Comparison of ENCODE assay signal across 15 cellular contexts in the genomic region with DNA sequence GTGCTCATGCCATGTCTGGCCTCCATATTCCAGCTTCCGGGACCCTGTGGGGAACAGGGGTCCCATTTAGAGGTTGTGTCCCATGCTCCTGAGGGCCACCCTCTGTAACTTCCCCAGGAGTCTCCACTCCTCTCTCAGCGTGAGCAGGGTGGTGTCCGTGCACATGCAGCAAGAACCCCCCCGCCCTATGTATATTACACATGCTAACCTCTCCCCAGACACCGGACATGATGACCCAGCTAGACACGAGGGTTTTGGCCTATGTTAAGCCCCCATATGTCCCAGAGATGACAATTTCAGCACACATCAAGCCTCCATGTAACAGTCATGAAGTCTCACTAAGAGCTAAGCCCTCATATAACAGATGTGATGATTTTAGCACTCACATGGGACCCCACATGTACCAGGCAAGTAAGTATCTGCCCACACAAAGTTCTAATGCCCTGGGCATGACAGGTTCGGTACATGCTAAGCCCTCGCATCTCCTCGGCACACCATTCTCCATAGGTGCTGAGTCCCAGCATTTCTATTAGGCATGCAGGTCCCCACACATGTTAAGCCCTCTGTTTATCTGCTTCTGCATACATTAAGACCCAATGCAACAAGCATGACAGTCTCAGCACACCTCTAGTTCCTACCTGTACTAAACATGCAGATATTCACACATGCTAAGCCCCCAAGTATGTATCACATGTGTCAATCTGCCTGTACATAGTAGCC. TPM values are rescaled to one million over a fixed set of nuclear protein-coding genes. Genes with fewer than 3 reads are reported as not detected.
DNase-seq lines count a peak whose midpoint lies in the region; ATAC-seq and TF ChIP-seq lines count a peak whose summit lies in the region.
"Had no signal": no experiment of that assay in that cellular context is flagged by ENCODE, and none has a peak within 500 bp of the region (broad histone marks: within the 10 kb centered on the region; RNA-seq: fewer than 3 reads in every experiment).

No MANE protein-coding gene starts in this region.

- H3K36me3 Mint-ChIP-seq in activated CD4-positive, alpha-beta T cell treated with anti-CD3 and anti-CD28 coated beads, Interleukin-2, amount 10 ng/mL, durations not matched to agents 7 days and 5 days (ENCODE audit: low read depth), result peaks cover 6% of the 10 kb centered on the region
- peaks cover 48% of the 10 kb centered on the region for H3K36me3 Mint-ChIP-seq in activated T-helper 2 cell treated with anti-CD3 and anti-CD28 coated beads, Interferon-gamma antibody, Interleukin-2, Interleukin-4, amounts not matched to agents 10 μg/mL and 5 μg/mL and 100 μg/mL, durations not matched to agents 14 hours and 24 hours and 36 hours (ENCODE audit: low read depth)
- H3K36me3 Mint-ChIP-seq: IgD-negative memory B cell had no signal

- no peak overlapping the region for H3K4me3 ChIP-seq in mesenchymal stem cell (ENCODE audit: insufficient read depth in 1 of 2, low read depth in 1 of 2, low read length in 2 of 2)
- H3K4me3 ChIP-seq in thyroid gland (replicated peaks in 1 of 3), result no peak overlapping the region
- H3K4me3 ChIP-seq: A549, SJCRH30 had no signal

- 95% methylated on average over 9 of the region's 9 CpGs for WGBS in mesenchymal stem cell
- WGBS in thyroid gland, 2 donors, result 88 to 93% methylated on average over 8 to 9 of the region's 9 CpGs

- peak overlapping the region; percentile 84 for H3K27ac ChIP-seq in mesenchymal stem cell (ENCODE audit: low read length, poor library complexity, severe bottlenecking)
- H3K27ac ChIP-seq in thyroid gland, result peak overlapping the region in 2 of 3 donors; percentile 76 to 78

- no peak for ATAC-seq in stimulated activated naive CD8-positive, alpha-beta T cell treated with anti-CD3 and anti-CD28 coated beads, Interleukin-15, amount 100 ng/mL, for 72 hours
- no peak for ATAC-seq in GM18868 (IDR thresholded peaks at IDR 0.05; ENCODE audit: unreplicated experiment)

- no peak overlapping the region for H4K8ac ChIP-seq in mesenchymal stem cell (ENCODE audit: low read length)

- H2AFZ ChIP-seq in mesenchymal stem cell (ENCODE audit: low read depth, low read length), result no peak overlapping the region

- CTCF ChIA-PET in activated CD4-positive, alpha-beta T cell treated with anti-CD3 and anti-CD28 coated beads, Interleukin-2, amount 10 ng/mL, durations not matched to agents 7 days and 5 days (lab: Charles Lee), result no interaction called here

- H2BK5ac ChIP-seq in mesenchymal stem cell (ENCODE audit: low read depth, low read length, poor library complexity, severe bottlenecking), result no peak overlapping the region

- H2BK120ac ChIP-seq in mesenchymal stem cell (ENCODE audit: low read depth, low read length), result peak overlapping the region; percentile 2

- POLR2A ChIA-PET in activated CD4-positive, alpha-beta T cell treated with anti-CD3 and anti-CD28 coated beads, Interleukin-2, amount 10 ng/mL, durations not matched to agents 7 days and 5 days (lab: Charles Lee), result no interaction called here

- peak overlapping the region; percentile 30 for H3K9ac ChIP-seq in mesenchymal stem cell (ENCODE audit: low read length)

- H3K18ac ChIP-seq in mesenchymal stem cell (ENCODE audit: low read depth in 1 of 2, low read length in 2 of 2), result peak overlapping the region in 1 of 2 experiments; percentile 98

- no peak overlapping the region for H3K4me2 ChIP-seq in mesenchymal stem cell (ENCODE audit: low read length, poor library complexity, severe bottlenecking)

- H3K9me3 Mint-ChIP-seq in activated CD4-positive, alpha-beta T cell treated with anti-CD3 and anti-CD28 coated beads, Interleukin-2, amount 10 ng/mL, durations not matched to agents 7 days and 5 days, result no peaks in the 10 kb centered on the region
- H3K9me3 Mint-ChIP-seq in activated T-helper 2 cell treated with anti-CD3 and anti-CD28 coated beads, Interferon-gamma antibody, Interleukin-2, Interleukin-4, amounts not matched to agents 10 μg/mL and 5 μg/mL and 100 μg/mL, durations not matched to agents 14 hours and 24 hours and 36 hours, result no peaks in the 10 kb centered on the region
- no peaks in the 10 kb centered on the region for H3K9me3 Mint-ChIP-seq in stimulated activated naive CD8-positive, alpha-beta T cell treated with anti-CD3 and anti-CD28 coated beads, Interleukin-15, amount 100 ng/mL, for 72 hours
- H3K9me3 Mint-ChIP-seq: IgD-negative memory B cell had no signal

- DNase-seq in activated CD4-positive, alpha-beta T cell treated with anti-CD3 and anti-CD28 coated beads, Interleukin-2, amount 10 ng/mL, durations not matched to agents 7 days and 5 days, result no peak
- no peak for DNase-seq in activated CD4-positive, alpha-beta T cell treated with anti-CD3 and anti-CD28 coated beads, Interleukin-2, amount 50 U/mL, for 48 hours
- DNase-seq in activated T-helper 2 cell treated with anti-CD3 and anti-CD28 coated beads, Interferon-gamma antibody, Interleukin-2, Interleukin-4, amounts not matched to agents 10 μg/mL and 5 μg/mL and 100 μg/mL, durations not matched to agents 14 hours and 24 hours and 36 hours (ENCODE audit: low spot score), result no peak
- no peak for DNase-seq in mesenchymal stem cell
- no peak for DNase-seq in thyroid gland
- no peak for DNase-seq in stimulated activated naive CD8-positive, alpha-beta T cell treated with anti-CD3 and anti-CD28 coated beads, Interleukin-15, amount 100 ng/mL, for 72 hours
- no peak for DNase-seq in NCI-H2227 (lab: John Stamatoyannopoulos, UW; ENCODE audit: unreplicated experiment)
- DNase-seq: DMS53; effector CD8-positive, alpha-beta T cell; NCI-H1694 treated with DMSO at 0.1 percent for 48 hours; posterior cingulate gyrus; SJCRH30 had no signal

- TF ChIP-seq CTCF in thyroid gland (IDR thresholded peaks at IDR 0.05), result no peak

- H3K4ac ChIP-seq in mesenchymal stem cell (ENCODE audit: low read depth in 1 of 2, low read length in 2 of 2), result peak overlapping the region in 1 of 2 experiments; percentile 97

- peak overlapping the region; percentile 14 for H3K27ac Mint-ChIP-seq in activated CD4-positive, alpha-beta T cell treated with anti-CD3 and anti-CD28 coated beads, Interleukin-2, amount 10 ng/mL, durations not matched to agents 7 days and 5 days
- peak overlapping the region; percentile 58 for H3K27ac Mint-ChIP-seq in activated T-helper 2 cell treated with anti-CD3 and anti-CD28 coated beads, Interferon-gamma antibody, Interleukin-2, Interleukin-4, amounts not matched to agents 10 μg/mL and 5 μg/mL and 100 μg/mL, durations not matched to agents 14 hours and 24 hours and 36 hours
- peak overlapping the region in 1 of 2 donors; percentile 71 for H3K27ac Mint-ChIP-seq in stimulated activated naive CD8-positive, alpha-beta T cell treated with anti-CD3 and anti-CD28 coated beads, Interleukin-15, amount 100 ng/mL, for 72 hours

- no peak overlapping the region for H3K14ac ChIP-seq in mesenchymal stem cell (ENCODE audit: low read length in 2 of 2)

- no peak overlapping the region for H2AK5ac ChIP-seq in mesenchymal stem cell (ENCODE audit: low read length, severe bottlenecking)

- intact Hi-C loops in activated T-helper 2 cell treated with anti-CD3 and anti-CD28 coated beads, Interferon-gamma antibody, Interleukin-2, Interleukin-4, amounts not matched to agents 10 μg/mL and 5 μg/mL and 100 μg/mL, durations not matched to agents 14 hours and 24 hours and 36 hours (cut with micrococcal nuclease), result loop anchor here (10.0 kb wide), 1 partner anchor 523 kb away; a partner anchor contains a TSS
- intact Hi-C loops in thyroid gland (cut with DNase I), result no loop called here

- no peaks in the 10 kb centered on the region for H3K27me3 Mint-ChIP-seq in activated CD4-positive, alpha-beta T cell treated with anti-CD3 and anti-CD28 coated beads, Interleukin-2, amount 10 ng/mL, durations not matched to agents 7 days and 5 days
- no peaks in the 10 kb centered on the region for H3K27me3 Mint-ChIP-seq in activated T-helper 2 cell treated with anti-CD3 and anti-CD28 coated beads, Interferon-gamma antibody, Interleukin-2, Interleukin-4, amounts not matched to agents 10 μg/mL and 5 μg/mL and 100 μg/mL, durations not matched to agents 14 hours and 24 hours and 36 hours (ENCODE audit: low read depth)
- no peaks in the 10 kb centered on the region for H3K27me3 Mint-ChIP-seq in stimulated activated naive CD8-positive, alpha-beta T cell treated with anti-CD3 and anti-CD28 coated beads, Interleukin-15, amount 100 ng/mL, for 72 hours

- no peak overlapping the region for H3K4me3 Mint-ChIP-seq in activated CD4-positive, alpha-beta T cell treated with anti-CD3 and anti-CD28 coated beads, Interleukin-2, amount 10 ng/mL, durations not matched to agents 7 days and 5 days
- peak overlapping the region; percentile 1 for H3K4me3 Mint-ChIP-seq in activated T-helper 2 cell treated with anti-CD3 and anti-CD28 coated beads, Interferon-gamma antibody, Interleukin-2, Interleukin-4, amounts not matched to agents 10 μg/mL and 5 μg/mL and 100 μg/mL, durations not matched to agents 14 hours and 24 hours and 36 hours (ENCODE audit: low read depth)
- H3K4me3 Mint-ChIP-seq in stimulated activated naive CD8-positive, alpha-beta T cell treated with anti-CD3 and anti-CD28 coated beads, Interleukin-15, amount 100 ng/mL, for 72 hours, result no peak overlapping the region

- H3K36me3 ChIP-seq in mesenchymal stem cell (ENCODE audit: control insufficient read depth in 1 of 2, insufficient read depth in 2 of 2, low read depth in 1 of 2, low read length in 2 of 2) (peaks cover 21 to 50% of the 10 kb centered on the region in 2 experiments), thyroid gland (no peaks in the 10 kb centered on the region)

- H3K4me1 ChIP-seq in mesenchymal stem cell (ENCODE audit: control insufficient read depth, insufficient read depth, low read depth, low read length) (peaks cover 50% of the 10 kb centered on the region), thyroid gland (peaks cover 12 to 52% of the 10 kb centered on the region in 2 donors)

- peaks cover 29% of the 10 kb centered on the region for H3K79me1 ChIP-seq in mesenchymal stem cell (replicated peaks; ENCODE audit: low read length, poor library complexity, severe bottlenecking)

- no peak overlapping the region for H2BK12ac ChIP-seq in mesenchymal stem cell (ENCODE audit: low read length in 2 of 2)

- H3K23ac ChIP-seq in mesenchymal stem cell (ENCODE audit: low read length in 2 of 2), result no peak overlapping the region

- H3K9me3 ChIP-seq in mesenchymal stem cell (ENCODE audit: control insufficient read depth, low read length), result no peaks in the 10 kb centered on the region
- no peaks in the 10 kb centered on the region for H3K9me3 ChIP-seq in thyroid gland
- H3K9me3 ChIP-seq: A549, SJCRH30 had no signal

- peak overlapping the region; percentile 62 for H2BK15ac ChIP-seq in mesenchymal stem cell (ENCODE audit: low read depth, poor library complexity, severe bottlenecking)

- H3K4me1 Mint-ChIP-seq in activated CD4-positive, alpha-beta T cell treated with anti-CD3 and anti-CD28 coated beads, Interleukin-2, amount 10 ng/mL, durations not matched to agents 7 days and 5 days, result peaks cover 47% of the 10 kb centered on the region
- H3K4me1 Mint-ChIP-seq in activated T-helper 2 cell treated with anti-CD3 and anti-CD28 coated beads, Interferon-gamma antibody, Interleukin-2, Interleukin-4, amounts not matched to agents 10 μg/mL and 5 μg/mL and 100 μg/mL, durations not matched to agents 14 hours and 24 hours and 36 hours (ENCODE audit: low read depth), result peaks cover 54% of the 10 kb centered on the region
- H3K4me1 Mint-ChIP-seq in stimulated activated naive CD8-positive, alpha-beta T cell treated with anti-CD3 and anti-CD28 coated beads, Interleukin-15, amount 100 ng/mL, for 72 hours, result peaks cover 75% of the 10 kb centered on the region

- no peaks in the 10 kb centered on the region for H3K27me3 ChIP-seq in mesenchymal stem cell (ENCODE audit: control insufficient read depth in 1 of 2, insufficient read depth in 1 of 2, low read length in 2 of 2)
- H3K27me3 ChIP-seq in thyroid gland, result no peaks in the 10 kb centered on the region
- H3K27me3 ChIP-seq: SJCRH30 had no signal

- peak overlapping the region; percentile 80 for H4K91ac ChIP-seq in mesenchymal stem cell (ENCODE audit: low read length)

- TF ChIP-seq POLR2A in thyroid gland (IDR thresholded peaks at IDR 0.05), result no peak

RNA-seq across cellular contexts. Expression of a gene that starts 7.1 kb away (rescaled TPM):
- 1 to 10 TPM; 9.8 to 9.9 TPM for total RNA-seq in activated CD4-positive, alpha-beta T cell treated with anti-CD3 and anti-CD28 coated beads, Interleukin-2, amount 10 ng/mL, durations not matched to agents 7 days and 5 days
- total RNA-seq in activated T-helper 2 cell treated with anti-CD3 and anti-CD28 coated beads, Interferon-gamma antibody, Interleukin-2, Interleukin-4, amounts not matched to agents 10 μg/mL and 5 μg/mL and 100 μg/mL, durations not matched to agents 14 hours and 24 hours and 36 hours, result 30.1 and 33.3 TPM in 2 replicates
- polyA plus RNA-seq in mesenchymal stem cell (2013, experiment 1 of 2), result 54.7 TPM
- polyA plus RNA-seq in mesenchymal stem cell (2013, experiment 2 of 2), result 53.0 TPM
- total RNA-seq in thyroid gland, result 10 to 100 TPM in 2 of 4 donors, 1 to 10 TPM in 2; 7.5 to 13.8 (median 10.4) TPM

RNA-seq across cellular contexts. Expression of a gene that starts 8.4 kb away (rescaled TPM):
- total RNA-seq in activated CD4-positive, alpha-beta T cell treated with anti-CD3 and anti-CD28 coated beads, Interleukin-2, amount 10 ng/mL, durations not matched to agents 7 days and 5 days, result 100 to 1,000 TPM in 1 of 2 experiments, 10 to 100 TPM in 1; 80.9 to 110 TPM
- 105 and 112 TPM in 2 replicates for total RNA-seq in activated T-helper 2 cell treated with anti-CD3 and anti-CD28 coated beads, Interferon-gamma antibody, Interleukin-2, Interleukin-4, amounts not matched to agents 10 μg/mL and 5 μg/mL and 100 μg/mL, durations not matched to agents 14 hours and 24 hours and 36 hours
- 34.6 TPM for polyA plus RNA-seq in mesenchymal stem cell (2013, experiment 1 of 2)
- polyA plus RNA-seq in mesenchymal stem cell (2013, experiment 2 of 2), result 33.6 TPM
- total RNA-seq in thyroid gland, result 10 to 100 TPM; 42.1 to 77.0 (median 46.6) TPM

RNA-seq across cellular contexts. Expression of a gene that starts 14.3 kb away (rescaled TPM):
- total RNA-seq in activated CD4-positive, alpha-beta T cell treated with anti-CD3 and anti-CD28 coated beads, Interleukin-2, amount 10 ng/mL, durations not matched to agents 7 days and 5 days, result 10 to 100 TPM; 33.0 to 34.8 TPM
- total RNA-seq in activated T-helper 2 cell treated with anti-CD3 and anti-CD28 coated beads, Interferon-gamma antibody, Interleukin-2, Interleukin-4, amounts not matched to agents 10 μg/mL and 5 μg/mL and 100 μg/mL, durations not matched to agents 14 hours and 24 hours and 36 hours, result 78.8 and 79.0 TPM in 2 replicates
- 60.0 TPM for polyA plus RNA-seq in mesenchymal stem cell (2013, experiment 1 of 2)
- 63.6 TPM for polyA plus RNA-seq in mesenchymal stem cell (2013, experiment 2 of 2)
- total RNA-seq in thyroid gland, result 10 to 100 TPM; 36.1 to 43.9 (median 39.4) TPM

RNA-seq across cellular contexts. Expression of a gene that starts 48.3 kb away (rescaled TPM):
- not detected for total RNA-seq in activated CD4-positive, alpha-beta T cell treated with anti-CD3 and anti-CD28 coated beads, Interleukin-2, amount 10 ng/mL, durations not matched to agents 7 days and 5 days
- total RNA-seq in activated T-helper 2 cell treated with anti-CD3 and anti-CD28 coated beads, Interferon-gamma antibody, Interleukin-2, Interleukin-4, amounts not matched to agents 10 μg/mL and 5 μg/mL and 100 μg/mL, durations not matched to agents 14 hours and 24 hours and 36 hours, result 0.32 and 0.48 TPM in 2 replicates
- not detected for polyA plus RNA-seq in mesenchymal stem cell (2013, experiment 1 of 2)
- polyA plus RNA-seq in mesenchymal stem cell (2013, experiment 2 of 2), result 0.01 TPM
- not detected for total RNA-seq in thyroid gland
- polyA plus RNA-seq: A549, IgD-negative memory B cell had no signal

RNA-seq across cellular contexts. Expression of a gene that starts 51.4 kb away (rescaled TPM):
- total RNA-seq in activated CD4-positive, alpha-beta T cell treated with anti-CD3 and anti-CD28 coated beads, Interleukin-2, amount 10 ng/mL, durations not matched to agents 7 days and 5 days, result 10 to 100 TPM; 31.5 to 33.8 TPM
- 23.1 and 24.2 TPM in 2 replicates for total RNA-seq in activated T-helper 2 cell treated with anti-CD3 and anti-CD28 coated beads, Interferon-gamma antibody, Interleukin-2, Interleukin-4, amounts not matched to agents 10 μg/mL and 5 μg/mL and 100 μg/mL, durations not matched to agents 14 hours and 24 hours and 36 hours
- 9.4 TPM for polyA plus RNA-seq in mesenchymal stem cell (2013, experiment 1 of 2)
- 9.0 TPM for polyA plus RNA-seq in mesenchymal stem cell (2013, experiment 2 of 2)
- total RNA-seq in thyroid gland, result 10 to 100 TPM; 24.7 to 42.5 (median 30.8) TPM
